1 cellular context compared by ENCODE assay signal in genomic region chr3:4996223-4996765, GRCh38.
TF ChIP-seq lines count a peak whose summit lies in the region.

No MANE protein-coding gene starts in this region.

TF ChIP-seq in K562, 482 proteins besides CTCF, POLR2A, EP300 and RAD21 (continued from another document and continues in another):
- TF ChIP-seq SIN3A (IDR thresholded peaks at IDR 0.05; ENCODE audit: borderline replicate concordance in 2 of 2, control insufficient read depth in 1 of 2, low read depth in 2 of 2, low read length in 2 of 2) (no peak), FUS (optimal IDR thresholded peaks at IDR 0.05; ENCODE audit: low read depth, low read length) (no peak), MAX (CRISPR knock-in tag; IDR thresholded peaks at IDR 0.05) (no peak; the same call in none of the 2 replicates), L3MBTL2 (IDR thresholded peaks at IDR 0.05) (no peak), HNRNPH1 (optimal IDR thresholded peaks at IDR 0.05; ENCODE audit: low read depth, low read length) (no peak), SIRT6 (IDR thresholded peaks at IDR 0.05; ENCODE audit: low read depth, low read length) (no peak), ILF3 (IDR thresholded peaks at IDR 0.05; ENCODE audit: borderline replicate concordance) (no peak), PURB (CRISPR knock-in tag; IDR thresholded peaks at IDR 0.05; ENCODE audit: low read depth) (no peak), ZNF655 (CRISPR knock-in tag; IDR thresholded peaks at IDR 0.05) (no peak), XRCC4 (IDR thresholded peaks at IDR 0.05; ENCODE audit: extremely low read depth, insufficient read depth, insufficient read length) (no peak), TRIM25 (IDR thresholded peaks at IDR 0.05; ENCODE audit: borderline replicate concordance) (no peak), BCOR (IDR thresholded peaks at IDR 0.05) (no peak), ARID3B (CRISPR knock-in tag; IDR thresholded peaks at IDR 0.05; ENCODE audit: borderline replicate concordance) (no peak), ZNF589 (CRISPR knock-in tag; IDR thresholded peaks at IDR 0.05; ENCODE audit: low read depth) (0 out of 2 replicates have a peak, but pooled peaks have one; percentile 68), NFIC (IDR thresholded peaks at IDR 0.05) (no peak), GTF2A2 (tag; IDR thresholded peaks at IDR 0.05) (no peak), ZFX (CRISPR knock-in tag; IDR thresholded peaks at IDR 0.05) (no peak), DEAF1 (CRISPR knock-in tag; IDR thresholded peaks at IDR 0.05) (no peak), SMAD3 (CRISPR knock-in tag; conservative IDR thresholded peaks at IDR 0.05) (no peak; the same call in 1 of the 2 replicates), GABPB1 (CRISPR knock-in tag; IDR thresholded peaks at IDR 0.05) (no peak; the same call in 1 of the 2 replicates), NBN (IDR thresholded peaks at IDR 0.05; ENCODE audit: low read depth) (no peak), IRF2 (CRISPR knock-in tag; IDR thresholded peaks at IDR 0.05) (no peak), TSHZ1 (CRISPR knock-in tag; IDR thresholded peaks at IDR 0.05) (no peak), GABPA (tag; conservative IDR thresholded peaks at IDR 0.05; ENCODE audit: low read depth) (no peak; the same call in 1 of the 2 replicates), RBM15 (IDR thresholded peaks at IDR 0.05; ENCODE audit: insufficient read depth, low read length) (no peak), USF2 (CRISPR knock-in tag; IDR thresholded peaks at IDR 0.05) (peak; percentile 76; the same call in 1 of the 2 replicates), POU5F1 (IDR thresholded peaks at IDR 0.05; ENCODE audit: borderline replicate concordance, low read depth, low read length, partially characterized antibody) (no peak), THRAP3 (IDR thresholded peaks at IDR 0.05; ENCODE audit: borderline replicate concordance) (no peak), THAP7 (CRISPR knock-in tag; IDR thresholded peaks at IDR 0.05) (no peak), ZFP1 (CRISPR knock-in tag; IDR thresholded peaks at IDR 0.05) (no peak), ZSCAN32 (CRISPR knock-in tag; IDR thresholded peaks at IDR 0.05) (0 out of 2 replicates have a peak, but pooled peaks have one; percentile 28), ZNF79 (CRISPR knock-in tag; IDR thresholded peaks at IDR 0.05; ENCODE audit: low read depth) (no peak), ZNF592 (IDR thresholded peaks at IDR 0.05) (no peak), ZNF639 (CRISPR knock-in tag; conservative IDR thresholded peaks at IDR 0.05 in 1 of 2, IDR thresholded peaks at IDR 0.05 in 1 of 2) (no peak; a peak in 1 of 4 replicates), RBBP5 (IDR thresholded peaks at IDR 0.05; ENCODE audit: borderline replicate concordance, insufficient read depth, low read length, poor library complexity, severe bottlenecking) (no peak), MLLT1 (IDR thresholded peaks at IDR 0.05) (no peak), BMI1 (IDR thresholded peaks at IDR 0.05; ENCODE audit: low read length) (no peak), ZNF445 (CRISPR knock-in tag; IDR thresholded peaks at IDR 0.05; ENCODE audit: low read depth) (no peak)
